In the genomic region with DNA sequence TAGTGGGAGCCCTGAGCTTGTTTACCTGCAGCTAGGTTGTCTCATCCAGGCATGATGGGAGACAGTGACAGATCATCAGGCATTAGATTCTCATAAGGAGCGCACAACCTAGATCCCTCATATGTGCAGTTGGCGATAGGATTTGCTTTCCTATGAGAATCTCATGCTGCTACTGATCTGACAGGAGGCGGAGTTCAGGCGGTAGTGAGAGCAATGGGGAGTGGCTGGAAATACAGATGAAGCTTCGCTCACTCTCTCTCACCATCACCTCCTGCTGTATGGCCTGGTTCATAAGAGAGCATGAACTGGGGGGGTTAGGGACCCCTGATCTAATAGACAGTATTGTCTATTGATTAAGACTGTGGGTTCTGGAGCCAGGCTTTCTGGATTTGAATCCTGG, we compare ENCODE assay signal across 3 cellular contexts.
"Had no signal": no experiment of that assay in that cellular context is flagged by ENCODE, and none has a peak within 500 bp of the region (broad histone marks: within the 10 kb centered on the region; RNA-seq: fewer than 3 reads in every experiment).

No MANE protein-coding gene starts in this region.

- ATAC-seq: GM12878 had no signal

- DNase-seq: GDM1, GF-D8 had no signal

- H3K4me3 ChIP-seq: GM12878 had no signal
